16 cellular contexts compared by ENCODE assay signal in genomic region chr4:169885893-169886292, GRCh38.
"Had no signal": no experiment of that assay in that cellular context is flagged by ENCODE, and none has a peak within 500 bp of the region (broad histone marks: within the 10 kb centered on the region; RNA-seq: fewer than 3 reads in every experiment).

No MANE protein-coding gene starts in this region.

- H3K4me2 ChIP-seq: PC-9 had no signal

- H3K27me3 ChIP-seq: Peyer's patch, SJCRH30 had no signal

- H3K27ac ChIP-seq: PC-9, Peyer's patch, SJCRH30 had no signal

- H3K4me3 ChIP-seq: PC-9, Peyer's patch, SJCRH30 had no signal

- H3K4me1 ChIP-seq: Peyer's patch, SJCRH30 had no signal

- H3K9me3 ChIP-seq: Peyer's patch, SJCRH30 had no signal

- H3K36me3 ChIP-seq: Peyer's patch, SJCRH30 had no signal

- DNase-seq: Karpas-422, KG1, MM.1S, NCI-H1092 treated with DMSO at 0.1 percent for 48 hours, NCI-H1436, NCI-H187, NCI-H2029, NCI-H2081 treated with DMSO at 0.1 percent for 48 hours, NCI-H2171, NCI-H524, NCI-H69, NCI-H774, PC-9, Peyer's patch, SHP77 treated with DMSO at 0.1 percent for 48 hours, SJCRH30 had no signal
